ENCODE assay signal across 1 cellular context in the genomic region with DNA sequence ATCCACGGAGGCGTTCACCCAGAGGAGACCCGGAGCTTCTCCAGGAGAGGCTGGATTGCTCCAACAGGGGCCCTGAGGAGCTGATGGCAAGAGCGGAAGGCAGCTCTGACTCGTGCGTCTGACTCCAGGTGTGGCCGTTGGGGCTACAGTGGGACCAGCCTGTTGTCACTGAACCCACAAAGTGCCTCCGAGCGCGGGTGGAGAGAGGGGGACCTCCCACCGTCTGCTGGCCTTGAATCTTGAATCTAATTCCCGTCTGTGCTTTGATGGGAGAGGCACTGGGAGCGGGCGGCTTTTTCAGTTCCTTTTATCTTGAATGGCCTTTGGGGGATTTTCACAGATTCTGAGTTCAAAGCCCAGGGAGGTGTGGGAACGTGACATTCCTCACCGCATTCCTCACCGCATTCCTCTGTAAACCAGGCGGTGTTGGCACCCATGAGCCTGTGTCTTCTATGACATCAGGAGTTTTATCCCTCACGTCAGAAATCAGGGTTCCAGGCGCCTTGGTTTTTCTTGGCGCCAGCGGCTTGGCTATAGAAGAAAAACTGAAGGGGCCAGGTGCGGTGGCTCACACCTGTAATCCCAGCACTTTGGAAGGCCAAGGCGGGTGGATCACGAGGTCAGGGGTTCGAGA.
TF ChIP-seq lines count a peak whose summit lies in the region.

No MANE protein-coding gene starts in this region.

TF ChIP-seq in HepG2, 621 proteins besides CTCF, POLR2A, EP300 and RAD21 (continued from another document and continues in another):
- TF ChIP-seq, protein P1, sequence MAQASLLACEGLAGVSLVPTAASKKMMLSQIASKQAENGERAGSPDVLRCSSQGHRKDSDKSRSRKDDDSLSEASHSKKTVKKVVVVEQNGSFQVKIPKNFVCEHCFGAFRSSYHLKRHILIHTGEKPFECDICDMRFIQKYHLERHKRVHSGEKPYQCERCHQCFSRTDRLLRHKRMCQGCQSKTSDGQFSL (CRISPR knock-in tag; IDR thresholded peaks at IDR 0.05) = no peak
- TF ChIP-seq SOX5 (CRISPR knock-in tag; IDR thresholded peaks at IDR 0.05; ENCODE audit: borderline replicate concordance) = peak; percentile 78; the same call in 1 of the 2 replicates
- no peak for TF ChIP-seq ZNF772 (CRISPR knock-in tag; IDR thresholded peaks at IDR 0.05)
- no peak for TF ChIP-seq EZH2 (conservative IDR thresholded peaks at IDR 0.05; ENCODE audit: low read depth, low read length)
- no peak for TF ChIP-seq KMT2B (CRISPR knock-in tag; IDR thresholded peaks at IDR 0.05)
- no peak for TF ChIP-seq ZFP41 (CRISPR knock-in tag; IDR thresholded peaks at IDR 0.05; ENCODE audit: borderline replicate concordance)
- no peak; the same call in 1 of the 2 replicates for TF ChIP-seq MYC (CRISPR knock-in tag; IDR thresholded peaks at IDR 0.05; ENCODE audit: borderline replicate concordance)
- no peak for TF ChIP-seq ZNF24 (IDR thresholded peaks at IDR 0.05)
- TF ChIP-seq TGIF2 (CRISPR knock-in tag; IDR thresholded peaks at IDR 0.05) = no peak
- TF ChIP-seq, protein P2, sequence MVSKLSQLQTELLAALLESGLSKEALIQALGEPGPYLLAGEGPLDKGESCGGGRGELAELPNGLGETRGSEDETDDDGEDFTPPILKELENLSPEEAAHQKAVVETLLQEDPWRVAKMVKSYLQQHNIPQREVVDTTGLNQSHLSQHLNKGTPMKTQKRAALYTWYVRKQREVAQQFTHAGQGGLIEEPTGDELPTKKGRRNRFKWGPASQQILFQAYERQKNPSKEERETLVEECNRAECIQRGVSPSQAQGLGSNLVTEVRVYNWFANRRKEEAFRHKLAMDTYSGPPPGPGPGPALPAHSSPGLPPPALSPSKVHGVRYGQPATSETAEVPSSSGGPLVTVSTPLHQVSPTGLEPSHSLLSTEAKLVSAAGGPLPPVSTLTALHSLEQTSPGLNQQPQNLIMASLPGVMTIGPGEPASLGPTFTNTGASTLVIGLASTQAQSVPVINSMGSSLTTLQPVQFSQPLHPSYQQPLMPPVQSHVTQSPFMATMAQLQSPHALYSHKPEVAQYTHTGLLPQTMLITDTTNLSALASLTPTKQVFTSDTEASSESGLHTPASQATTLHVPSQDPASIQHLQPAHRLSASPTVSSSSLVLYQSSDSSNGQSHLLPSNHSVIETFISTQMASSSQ (IDR thresholded peaks at IDR 0.05; ENCODE audit: low read depth) = no peak
- TF ChIP-seq, protein P2 (CRISPR knock-in tag; IDR thresholded peaks at IDR 0.05; ENCODE audit: borderline replicate concordance) = peak; percentile 63; the same call in 1 of the 2 replicates
- TF ChIP-seq ZNF230 (CRISPR knock-in tag; IDR thresholded peaks at IDR 0.05) = no peak
- no peak for TF ChIP-seq NR3C1 (CRISPR knock-in tag; IDR thresholded peaks at IDR 0.05)
- peak; percentile 42; the same call in 1 of the 2 replicates for TF ChIP-seq ZBTB3 (CRISPR knock-in tag; IDR thresholded peaks at IDR 0.05; ENCODE audit: borderline replicate concordance, low read depth)
- TF ChIP-seq SMC3 (IDR thresholded peaks at IDR 0.05; ENCODE audit: low read length) = no peak
- TF ChIP-seq ZNF205 (CRISPR knock-in tag; IDR thresholded peaks at IDR 0.05) = 0 out of 2 replicates have a peak, but pooled peaks have one; percentile 33
- peak; percentile 97 for TF ChIP-seq HOXA3 (CRISPR knock-in tag; IDR thresholded peaks at IDR 0.05)
- TF ChIP-seq TOE1 (CRISPR knock-in tag; IDR thresholded peaks at IDR 0.05) = no peak
- no peak for TF ChIP-seq PRMT3 (CRISPR knock-in tag; IDR thresholded peaks at IDR 0.05; ENCODE audit: borderline replicate concordance, low read depth)
- TF ChIP-seq ZFP62 (CRISPR knock-in tag; IDR thresholded peaks at IDR 0.05) = no peak
- peak; percentile 19; the same call in 1 of the 2 replicates for TF ChIP-seq BRD4 (CRISPR knock-in tag; IDR thresholded peaks at IDR 0.05)
- TF ChIP-seq, protein P3, sequence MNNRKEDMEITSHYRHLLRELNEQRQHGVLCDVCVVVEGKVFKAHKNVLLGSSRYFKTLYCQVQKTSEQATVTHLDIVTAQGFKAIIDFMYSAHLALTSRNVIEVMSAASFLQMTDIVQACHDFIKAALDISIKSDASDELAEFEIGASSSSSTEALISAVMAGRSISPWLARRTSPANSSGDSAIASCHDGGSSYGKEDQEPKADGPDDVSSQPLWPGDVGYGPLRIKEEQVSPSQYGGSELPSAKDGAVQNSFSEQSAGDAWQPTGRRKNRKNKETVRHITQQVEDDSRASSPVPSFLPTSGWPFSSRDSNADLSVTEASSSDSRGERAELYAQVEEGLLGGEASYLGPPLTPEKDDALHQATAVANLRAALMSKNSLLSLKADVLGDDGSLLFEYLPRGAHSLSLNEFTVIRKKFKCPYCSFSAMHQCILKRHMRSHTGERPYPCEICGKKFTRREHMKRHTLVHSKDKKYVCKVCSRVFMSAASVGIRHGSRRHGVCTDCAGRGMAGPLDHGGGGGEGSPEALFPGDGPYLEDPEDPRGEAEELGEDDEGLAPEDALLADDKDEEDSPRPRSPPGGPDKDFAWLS (CRISPR knock-in tag; IDR thresholded peaks at IDR 0.05; ENCODE audit: borderline replicate concordance) = no peak
- no peak for TF ChIP-seq FOSL1 (CRISPR knock-in tag; IDR thresholded peaks at IDR 0.05; ENCODE audit: borderline replicate concordance)
- TF ChIP-seq, protein P4, sequence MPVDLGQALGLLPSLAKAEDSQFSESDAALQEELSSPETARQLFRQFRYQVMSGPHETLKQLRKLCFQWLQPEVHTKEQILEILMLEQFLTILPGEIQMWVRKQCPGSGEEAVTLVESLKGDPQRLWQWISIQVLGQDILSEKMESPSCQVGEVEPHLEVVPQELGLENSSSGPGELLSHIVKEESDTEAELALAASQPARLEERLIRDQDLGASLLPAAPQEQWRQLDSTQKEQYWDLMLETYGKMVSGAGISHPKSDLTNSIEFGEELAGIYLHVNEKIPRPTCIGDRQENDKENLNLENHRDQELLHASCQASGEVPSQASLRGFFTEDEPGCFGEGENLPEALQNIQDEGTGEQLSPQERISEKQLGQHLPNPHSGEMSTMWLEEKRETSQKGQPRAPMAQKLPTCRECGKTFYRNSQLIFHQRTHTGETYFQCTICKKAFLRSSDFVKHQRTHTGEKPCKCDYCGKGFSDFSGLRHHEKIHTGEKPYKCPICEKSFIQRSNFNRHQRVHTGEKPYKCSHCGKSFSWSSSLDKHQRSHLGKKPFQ (CRISPR knock-in tag; IDR thresholded peaks at IDR 0.05; ENCODE audit: insufficient replicate concordance) = peak; percentile 41
- TF ChIP-seq, protein P5, sequence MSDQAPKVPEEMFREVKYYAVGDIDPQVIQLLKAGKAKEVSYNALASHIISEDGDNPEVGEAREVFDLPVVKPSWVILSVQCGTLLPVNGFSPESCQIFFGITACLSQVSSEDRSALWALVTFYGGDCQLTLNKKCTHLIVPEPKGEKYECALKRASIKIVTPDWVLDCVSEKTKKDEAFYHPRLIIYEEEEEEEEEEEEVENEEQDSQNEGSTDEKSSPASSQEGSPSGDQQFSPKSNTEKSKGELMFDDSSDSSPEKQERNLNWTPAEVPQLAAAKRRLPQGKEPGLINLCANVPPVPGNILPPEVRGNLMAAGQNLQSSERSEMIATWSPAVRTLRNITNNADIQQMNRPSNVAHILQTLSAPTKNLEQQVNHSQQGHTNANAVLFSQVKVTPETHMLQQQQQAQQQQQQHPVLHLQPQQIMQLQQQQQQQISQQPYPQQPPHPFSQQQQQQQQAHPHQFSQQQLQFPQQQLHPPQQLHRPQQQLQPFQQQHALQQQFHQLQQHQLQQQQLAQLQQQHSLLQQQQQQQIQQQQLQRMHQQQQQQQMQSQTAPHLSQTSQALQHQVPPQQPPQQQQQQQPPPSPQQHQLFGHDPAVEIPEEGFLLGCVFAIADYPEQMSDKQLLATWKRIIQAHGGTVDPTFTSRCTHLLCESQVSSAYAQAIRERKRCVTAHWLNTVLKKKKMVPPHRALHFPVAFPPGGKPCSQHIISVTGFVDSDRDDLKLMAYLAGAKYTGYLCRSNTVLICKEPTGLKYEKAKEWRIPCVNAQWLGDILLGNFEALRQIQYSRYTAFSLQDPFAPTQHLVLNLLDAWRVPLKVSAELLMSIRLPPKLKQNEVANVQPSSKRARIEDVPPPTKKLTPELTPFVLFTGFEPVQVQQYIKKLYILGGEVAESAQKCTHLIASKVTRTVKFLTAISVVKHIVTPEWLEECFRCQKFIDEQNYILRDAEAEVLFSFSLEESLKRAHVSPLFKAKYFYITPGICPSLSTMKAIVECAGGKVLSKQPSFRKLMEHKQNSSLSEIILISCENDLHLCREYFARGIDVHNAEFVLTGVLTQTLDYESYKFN (CRISPR knock-in tag; conservative IDR thresholded peaks at IDR 0.05) = peak; percentile 90
- TF ChIP-seq ISX (CRISPR knock-in tag; conservative IDR thresholded peaks at IDR 0.05) = no peak
- no peak for TF ChIP-seq MTA3 (CRISPR knock-in tag; IDR thresholded peaks at IDR 0.05)
- no peak for TF ChIP-seq ZNF431 (CRISPR knock-in tag; IDR thresholded peaks at IDR 0.05; ENCODE audit: borderline replicate concordance, low read depth)
- no peak for TF ChIP-seq ZNF292 (CRISPR knock-in tag; IDR thresholded peaks at IDR 0.05; ENCODE audit: borderline replicate concordance, low read depth)
- 0 out of 2 replicates have a peak, but pooled peaks have one; percentile 13 for TF ChIP-seq NRL (CRISPR knock-in tag; IDR thresholded peaks at IDR 0.05; ENCODE audit: borderline replicate concordance)
- TF ChIP-seq SP5 (CRISPR knock-in tag; IDR thresholded peaks at IDR 0.05; ENCODE audit: borderline replicate concordance, low read depth) = peak; percentile 72; the same call in 1 of the 2 replicates
- TF ChIP-seq, protein P6, sequence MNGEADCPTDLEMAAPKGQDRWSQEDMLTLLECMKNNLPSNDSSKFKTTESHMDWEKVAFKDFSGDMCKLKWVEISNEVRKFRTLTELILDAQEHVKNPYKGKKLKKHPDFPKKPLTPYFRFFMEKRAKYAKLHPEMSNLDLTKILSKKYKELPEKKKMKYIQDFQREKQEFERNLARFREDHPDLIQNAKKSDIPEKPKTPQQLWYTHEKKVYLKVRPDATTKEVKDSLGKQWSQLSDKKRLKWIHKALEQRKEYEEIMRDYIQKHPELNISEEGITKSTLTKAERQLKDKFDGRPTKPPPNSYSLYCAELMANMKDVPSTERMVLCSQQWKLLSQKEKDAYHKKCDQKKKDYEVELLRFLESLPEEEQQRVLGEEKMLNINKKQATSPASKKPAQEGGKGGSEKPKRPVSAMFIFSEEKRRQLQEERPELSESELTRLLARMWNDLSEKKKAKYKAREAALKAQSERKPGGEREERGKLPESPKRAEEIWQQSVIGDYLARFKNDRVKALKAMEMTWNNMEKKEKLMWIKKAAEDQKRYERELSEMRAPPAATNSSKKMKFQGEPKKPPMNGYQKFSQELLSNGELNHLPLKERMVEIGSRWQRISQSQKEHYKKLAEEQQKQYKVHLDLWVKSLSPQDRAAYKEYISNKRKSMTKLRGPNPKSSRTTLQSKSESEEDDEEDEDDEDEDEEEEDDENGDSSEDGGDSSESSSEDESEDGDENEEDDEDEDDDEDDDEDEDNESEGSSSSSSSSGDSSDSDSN (CRISPR knock-in tag; IDR thresholded peaks at IDR 0.05) = no peak
- TF ChIP-seq JUN (CRISPR knock-in tag; IDR thresholded peaks at IDR 0.05) = no peak
- TF ChIP-seq, protein P7, sequence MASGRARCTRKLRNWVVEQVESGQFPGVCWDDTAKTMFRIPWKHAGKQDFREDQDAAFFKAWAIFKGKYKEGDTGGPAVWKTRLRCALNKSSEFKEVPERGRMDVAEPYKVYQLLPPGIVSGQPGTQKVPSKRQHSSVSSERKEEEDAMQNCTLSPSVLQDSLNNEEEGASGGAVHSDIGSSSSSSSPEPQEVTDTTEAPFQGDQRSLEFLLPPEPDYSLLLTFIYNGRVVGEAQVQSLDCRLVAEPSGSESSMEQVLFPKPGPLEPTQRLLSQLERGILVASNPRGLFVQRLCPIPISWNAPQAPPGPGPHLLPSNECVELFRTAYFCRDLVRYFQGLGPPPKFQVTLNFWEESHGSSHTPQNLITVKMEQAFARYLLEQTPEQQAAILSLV (CRISPR knock-in tag; IDR thresholded peaks at IDR 0.05; ENCODE audit: borderline replicate concordance) = peak; percentile 35; the same call in 1 of the 2 replicates
- no peak for TF ChIP-seq HNRNPL (IDR thresholded peaks at IDR 0.05; ENCODE audit: low read depth, low read length)
